25 cellular contexts compared by ENCODE assay signal in the genomic region with DNA sequence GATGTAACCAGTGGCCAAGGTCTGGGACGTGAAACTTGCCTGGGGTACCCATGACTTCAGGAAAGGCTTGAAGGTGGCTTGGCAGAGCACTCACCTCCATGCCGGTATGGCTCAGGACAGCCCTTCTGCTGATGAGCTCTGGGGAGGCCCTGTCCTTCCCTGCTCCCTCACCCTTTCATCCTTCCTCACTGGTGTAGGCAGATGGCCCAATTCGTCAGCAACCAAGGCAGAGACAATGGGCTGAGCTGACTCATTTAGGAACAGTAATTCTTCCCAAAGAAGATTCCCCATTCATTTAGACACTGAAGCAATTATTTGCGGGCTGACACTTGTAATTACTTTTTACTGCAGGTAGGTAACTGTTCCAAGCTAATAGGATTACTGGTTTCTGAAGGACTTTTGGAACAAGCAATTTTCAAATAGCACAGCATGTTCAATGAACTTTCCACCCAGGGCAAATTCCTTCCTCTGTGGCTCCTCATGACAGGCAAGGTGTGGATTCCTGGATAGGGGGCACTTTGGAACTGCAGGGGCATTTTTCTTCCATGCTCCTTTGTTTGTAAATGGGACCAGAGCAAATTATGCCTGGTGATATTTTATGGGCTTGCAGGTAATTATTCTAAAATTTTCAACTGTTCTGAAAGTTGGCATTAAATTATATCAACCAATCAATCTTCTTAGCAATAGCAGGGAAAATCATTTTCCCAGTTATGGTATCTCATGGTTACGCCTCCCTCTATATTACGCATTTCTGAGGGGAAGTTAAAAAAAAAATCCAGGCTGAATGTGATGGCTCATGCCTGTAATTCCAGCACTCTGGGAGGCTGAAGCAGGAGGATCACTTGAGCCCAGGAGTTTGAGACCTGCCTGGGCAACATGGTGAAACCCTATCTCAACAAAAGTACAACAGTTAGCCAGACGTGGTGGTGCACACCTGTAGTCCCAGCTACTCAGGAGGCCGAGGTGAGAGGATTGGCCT. TPM values are rescaled to one million over a fixed set of nuclear protein-coding genes. Genes with fewer than 3 reads are reported as not detected.
DNase-seq lines count a peak whose midpoint lies in the region; ATAC-seq and TF ChIP-seq lines count a peak whose summit lies in the region.
"Had no signal": no experiment of that assay in that cellular context is flagged by ENCODE, and none has a peak within 500 bp of the region (broad histone marks: within the 10 kb centered on the region; RNA-seq: fewer than 3 reads in every experiment).

No MANE protein-coding gene starts in this region.

- no peaks in the 10 kb centered on the region for H3K27me3 Mint-ChIP-seq in nephron progenitor cell (ENCODE audit: low read depth, poor library complexity)
- H3K27me3 Mint-ChIP-seq: memory B cell had no signal

- H3K27ac ChIP-seq in GM23248 = no peak overlapping the region
- H3K27ac ChIP-seq: SJSA1, suprapubic skin had no signal

- H4K20me1 ChIP-seq in GM23248 (ENCODE audit: insufficient read depth) = no peaks in the 10 kb centered on the region

- DNase-seq in GM23248 (peak; percentile 48), NCI-H446 treated with DMSO at 0.1 percent for 48 hours (lab: John Stamatoyannopoulos, UW) (peak; percentile 12), nephron progenitor cell (no peak), ACHN (no peak), posterior cingulate gyrus (no peak)
- no peak for DNase-seq in stimulated activated naive CD4-positive, alpha-beta T cell (lab: John Stamatoyannopoulos, UW)
- DNase-seq: activated CD8-positive, alpha-beta T cell treated with anti-CD3 and anti-CD28 coated beads for 36 hours; activated naive CD4-positive, alpha-beta T cell treated with anti-CD3 and anti-CD28 coated beads for 36 hours; activated T-cell treated with anti-CD3 and anti-CD28 coated beads, Interleukin-2, amount 50 U/mL, for 4 hours; aorta; CD4-positive, alpha-beta T cell; cerebellar nuclear complex; hippocampal formation; natural killer cell; NCI-H1048; OCI-M1; stimulated activated CD4-positive, alpha-beta T cell treated with anti-CD3 and anti-CD28 coated beads, Interleukin-12 subunit alpha, Interleukin-12 subunit beta, amount 100 ng/mL, for 4 hours; stimulated activated CD8-positive, alpha-beta memory T cell treated with anti-CD3 and anti-CD28 coated beads, Interleukin-4, amount 100 ng/mL, for 48 hours; T-helper 17 cell had no signal

- H3K27ac Mint-ChIP-seq in nephron progenitor cell = peak overlapping the region; percentile 39
- H3K27ac Mint-ChIP-seq: activated CD8-positive, alpha-beta T cell treated with anti-CD3 and anti-CD28 coated beads for 36 hours; activated naive CD4-positive, alpha-beta T cell treated with anti-CD3 and anti-CD28 coated beads for 36 hours; CD4-positive, alpha-beta T cell; memory B cell; natural killer cell; T-helper 17 cell; WTC11 had no signal

- peaks cover 9% of the 10 kb centered on the region for H3K4me1 Mint-ChIP-seq in nephron progenitor cell
- H3K4me1 Mint-ChIP-seq: memory B cell, natural killer cell, T-helper 17 cell, WTC11 had no signal

- no peak overlapping the region for H3K9ac ChIP-seq in GM23248

- 75 to 77% methylated on average over 8 of the region's 8 CpGs for WGBS in GM23248 (ENCODE audit: low coverage in 1 of 2, low lambda C conversion rate in 2 of 2, missing lambda C conversion rate in 2 of 2), 2 experiments

- H3F3A ChIP-seq in GM23248 (ENCODE audit: insufficient read depth) = no peaks in the 10 kb centered on the region

- no peaks in the 10 kb centered on the region for H3K9me2 ChIP-seq in GM23248 (ENCODE audit: insufficient read depth)

- H2AFZ ChIP-seq in GM23248 = no peak overlapping the region

- H3K9me3 Mint-ChIP-seq in nephron progenitor cell = no peaks in the 10 kb centered on the region
- H3K9me3 Mint-ChIP-seq: activated CD8-positive, alpha-beta T cell treated with anti-CD3 and anti-CD28 coated beads for 36 hours; activated naive CD4-positive, alpha-beta T cell treated with anti-CD3 and anti-CD28 coated beads for 36 hours; activated T-cell treated with anti-CD3 and anti-CD28 coated beads, Interleukin-2, amount 50 U/mL, for 4 hours; CD4-positive, alpha-beta T cell; memory B cell; natural killer cell had no signal

- TF ChIP-seq CTCF in nephron progenitor cell (IDR thresholded peaks at IDR 0.05) = no peak

- H3K9me3 ChIP-seq in GM23248 (ENCODE audit: low read depth) = no peaks in the 10 kb centered on the region
- H3K9me3 ChIP-seq: SJSA1, suprapubic skin had no signal

- in situ Hi-C loops in GM23248 (cut with MboI) = no loop called here
- in situ Hi-C loops in ACHN (cut with HindIII; ENCODE audit: low pct_ligation_motif_present, low pct_unique_long_range_greater_than_20kb, low sequenced_read_pairs) = no loop called here

- no peaks in the 10 kb centered on the region for H3K79me2 ChIP-seq in GM23248 (ENCODE audit: insufficient read depth)

- no peak overlapping the region for H3K4me2 ChIP-seq in GM23248 (ENCODE audit: unreplicated experiment)

- peaks cover 13% of the 10 kb centered on the region for H3K27me3 ChIP-seq in GM23248 (replicated peaks; ENCODE audit: insufficient read depth)
- H3K27me3 ChIP-seq: SJSA1 had no signal

- ATAC-seq in esophagus mucosa = peak; percentile 71
- no peak for ATAC-seq in GM18873 (IDR thresholded peaks at IDR 0.05; ENCODE audit: low FRiP score, unreplicated experiment)
- ATAC-seq: activated CD8-positive, alpha-beta T cell treated with anti-CD3 and anti-CD28 coated beads for 36 hours; activated T-cell treated with anti-CD3 and anti-CD28 coated beads, Interleukin-2, amount 50 U/mL, for 4 hours; natural killer cell; T-helper 17 cell; WTC11 had no signal

- no peaks in the 10 kb centered on the region for H3K36me3 ChIP-seq in GM23248 (ENCODE audit: low read depth)
- H3K36me3 ChIP-seq: SJSA1, suprapubic skin had no signal

- no peak overlapping the region for H3K4me3 Mint-ChIP-seq in nephron progenitor cell
- H3K4me3 Mint-ChIP-seq: activated CD8-positive, alpha-beta T cell treated with anti-CD3 and anti-CD28 coated beads for 36 hours; activated naive CD4-positive, alpha-beta T cell treated with anti-CD3 and anti-CD28 coated beads for 36 hours; activated T-cell treated with anti-CD3 and anti-CD28 coated beads, Interleukin-2, amount 50 U/mL, for 4 hours; CD4-positive, alpha-beta T cell; memory B cell; natural killer cell; T-helper 17 cell; WTC11 had no signal

- H3K36me3 Mint-ChIP-seq in nephron progenitor cell (ENCODE audit: low read depth) = no peaks in the 10 kb centered on the region
- H3K36me3 Mint-ChIP-seq: memory B cell, natural killer cell, WTC11 had no signal

- intact Hi-C loops in posterior cingulate gyrus (cut with DNase I) = no loop called here

- no peak overlapping the region for H3K4me3 ChIP-seq in GM23248
- H3K4me3 ChIP-seq: SJSA1, suprapubic skin had no signal

- H3K4me1 ChIP-seq in GM23248 (ENCODE audit: insufficient read depth) = no peaks in the 10 kb centered on the region
- H3K4me1 ChIP-seq: SJSA1, suprapubic skin had no signal

RNA-seq across cellular contexts. Expression of a gene that starts 24.1 kb away (rescaled TPM):
- 7.0 and 10.2 TPM in 2 replicates for total RNA-seq in GM23248 (2014; rRNA removed; shearing (Covaris generic))
- 8.9 and 9.4 TPM in 2 replicates for polyA plus RNA-seq in GM23248 (2016; fragmentation: Nextera tagmentation; extraction: Ambion mirVana)
- total RNA-seq in esophagus mucosa = 12.2 TPM

RNA-seq across cellular contexts. Expression of a gene that starts 41.0 kb away (rescaled TPM):
- total RNA-seq in GM23248 (2014; rRNA removed; shearing (Covaris generic)) = 281 and 307 TPM in 2 replicates
- polyA plus RNA-seq in GM23248 (2016; fragmentation: Nextera tagmentation; extraction: Ambion mirVana) = 782 and 785 TPM in 2 replicates
- total RNA-seq in esophagus mucosa = 420 TPM

Comparison
In these comparisons a context has a peak if more than half of its experiments do, and no peak if none do; other contexts are left out.
1. DNase-seq: peak in GM23248 (single experiment) and NCI-H446 treated with DMSO at 0.1 percent for 48 hours (single experiment); none in nephron progenitor cell (single experiment), ACHN (single experiment), stimulated activated naive CD4-positive, alpha-beta T cell (0 of 6) and posterior cingulate gyrus (0 of 10).